In the genomic region with DNA sequence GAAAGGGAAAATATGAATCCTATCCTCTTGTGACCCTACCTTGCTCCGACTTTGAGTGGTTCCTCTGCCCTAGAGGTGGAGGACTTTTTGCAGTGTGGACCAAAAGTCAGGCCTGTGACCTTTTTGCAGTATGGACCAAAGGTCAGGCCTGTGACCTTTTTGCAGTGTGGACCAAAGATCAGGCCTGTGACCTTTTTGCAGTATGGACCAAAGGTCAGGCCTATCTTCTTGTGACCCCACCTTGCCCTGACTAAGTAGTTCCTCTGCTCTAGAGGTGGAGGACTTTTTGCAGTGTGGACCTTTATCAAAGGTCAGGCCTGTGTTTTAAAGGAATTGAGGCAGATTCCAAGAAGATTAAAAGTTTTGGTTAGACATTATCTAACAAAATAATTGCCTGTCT, we compare ENCODE assay signal across 2 cellular contexts.
TF ChIP-seq lines count a peak whose summit lies in the region.

No MANE protein-coding gene starts in this region.

TF ChIP-seq in K562, 482 proteins besides CTCF, POLR2A, EP300 and RAD21:
- TF ChIP-seq NR2C2 (CRISPR knock-in tag; IDR thresholded peaks at IDR 0.05): no peak
- TF ChIP-seq NR2C2 (tag; IDR thresholded peaks at IDR 0.05): peak; percentile 36; the same call in 1 of the 2 replicates
- TF ChIP-seq, protein P1, sequence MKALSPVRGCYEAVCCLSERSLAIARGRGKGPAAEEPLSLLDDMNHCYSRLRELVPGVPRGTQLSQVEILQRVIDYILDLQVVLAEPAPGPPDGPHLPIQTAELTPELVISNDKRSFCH (CRISPR knock-in tag; IDR thresholded peaks at IDR 0.05): no peak
- TF ChIP-seq, protein P1 (tag; IDR thresholded peaks at IDR 0.05): peak; percentile 63; the same call in 1 of the 2 replicates
- TF ChIP-seq NR2C1 (IDR thresholded peaks at IDR 0.05): 0 out of 2 replicates have a peak, but pooled peaks have one; percentile 11
- peak; percentile 43; the same call in 1 of the 2 replicates for TF ChIP-seq NR2C1 (tag; IDR thresholded peaks at IDR 0.05)
- TF ChIP-seq NUFIP1 (IDR thresholded peaks at IDR 0.05; ENCODE audit: partially characterized antibody): no peak
- no peak for TF ChIP-seq STAT5B (CRISPR knock-in tag; IDR thresholded peaks at IDR 0.05)
TF ChIP-seq in K562: peak in this region for 3.

TF ChIP-seq in HepG2, 621 proteins besides CTCF, POLR2A, EP300 and RAD21 (continues in another document):
- TF ChIP-seq, protein P2, sequence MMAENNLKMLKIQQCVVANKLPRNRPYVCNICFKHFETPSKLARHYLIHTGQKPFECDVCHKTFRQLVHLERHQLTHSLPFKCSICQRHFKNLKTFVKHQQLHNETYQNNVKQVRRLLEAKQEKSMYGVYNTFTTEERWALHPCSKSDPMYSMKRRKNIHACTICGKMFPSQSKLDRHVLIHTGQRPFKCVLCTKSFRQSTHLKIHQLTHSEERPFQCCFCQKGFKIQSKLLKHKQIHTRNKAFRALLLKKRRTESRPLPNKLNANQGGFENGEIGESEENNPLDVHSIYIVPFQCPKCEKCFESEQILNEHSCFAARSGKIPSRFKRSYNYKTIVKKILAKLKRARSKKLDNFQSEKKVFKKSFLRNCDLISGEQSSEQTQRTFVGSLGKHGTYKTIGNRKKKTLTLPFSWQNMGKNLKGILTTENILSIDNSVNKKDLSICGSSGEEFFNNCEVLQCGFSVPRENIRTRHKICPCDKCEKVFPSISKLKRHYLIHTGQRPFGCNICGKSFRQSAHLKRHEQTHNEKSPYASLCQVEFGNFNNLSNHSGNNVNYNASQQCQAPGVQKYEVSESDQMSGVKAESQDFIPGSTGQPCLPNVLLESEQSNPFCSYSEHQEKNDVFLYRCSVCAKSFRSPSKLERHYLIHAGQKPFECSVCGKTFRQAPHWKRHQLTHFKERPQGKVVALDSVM (CRISPR knock-in tag; IDR thresholded peaks at IDR 0.05): no peak
- no peak for TF ChIP-seq GLI4 (CRISPR knock-in tag; IDR thresholded peaks at IDR 0.05; ENCODE audit: borderline replicate concordance)
- peak; percentile 87 for TF ChIP-seq NR2F6 (IDR thresholded peaks at IDR 0.05)
- peak; percentile 83 for TF ChIP-seq NR2F6 (CRISPR knock-in tag; IDR thresholded peaks at IDR 0.05)
- TF ChIP-seq HNRNPL (IDR thresholded peaks at IDR 0.05; ENCODE audit: low read depth, low read length): no peak
- TF ChIP-seq NR2F1 (CRISPR knock-in tag; IDR thresholded peaks at IDR 0.05): peak; percentile 63 to 71; a peak in 3 of 4 replicates
- TF ChIP-seq PPARG (CRISPR knock-in tag; conservative IDR thresholded peaks at IDR 0.05): peak; percentile 62; the same call in 1 of the 2 replicates
- peak; percentile 70 for TF ChIP-seq POGZ (CRISPR knock-in tag; IDR thresholded peaks at IDR 0.05)
- TF ChIP-seq ZKSCAN8 (CRISPR knock-in tag; IDR thresholded peaks at IDR 0.05; ENCODE audit: borderline replicate concordance): no peak
- TF ChIP-seq ZNF33B (CRISPR knock-in tag; IDR thresholded peaks at IDR 0.05): no peak
- no peak for TF ChIP-seq TARDBP (CRISPR knock-in tag; IDR thresholded peaks at IDR 0.05)
- TF ChIP-seq, protein P3, sequence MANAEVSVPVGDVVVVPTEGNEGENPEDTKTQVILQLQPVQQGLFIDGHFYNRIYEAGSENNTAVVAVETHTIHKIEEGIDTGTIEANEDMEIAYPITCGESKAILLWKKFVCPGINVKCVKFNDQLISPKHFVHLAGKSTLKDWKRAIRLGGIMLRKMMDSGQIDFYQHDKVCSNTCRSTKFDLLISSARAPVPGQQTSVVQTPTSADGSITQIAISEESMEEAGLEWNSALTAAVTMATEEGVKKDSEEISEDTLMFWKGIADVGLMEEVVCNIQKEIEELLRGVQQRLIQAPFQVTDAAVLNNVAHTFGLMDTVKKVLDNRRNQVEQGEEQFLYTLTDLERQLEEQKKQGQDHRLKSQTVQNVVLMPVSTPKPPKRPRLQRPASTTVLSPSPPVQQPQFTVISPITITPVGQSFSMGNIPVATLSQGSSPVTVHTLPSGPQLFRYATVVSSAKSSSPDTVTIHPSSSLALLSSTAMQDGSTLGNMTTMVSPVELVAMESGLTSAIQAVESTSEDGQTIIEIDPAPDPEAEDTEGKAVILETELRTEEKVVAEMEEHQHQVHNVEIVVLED (CRISPR knock-in tag; IDR thresholded peaks at IDR 0.05; ENCODE audit: borderline replicate concordance): no peak
- peak; percentile 84 for TF ChIP-seq NR2C2 (CRISPR knock-in tag; IDR thresholded peaks at IDR 0.05; ENCODE audit: borderline replicate concordance)
- peak; percentile 65 for TF ChIP-seq NR2F2 (IDR thresholded peaks at IDR 0.05; ENCODE audit: borderline replicate concordance, low read depth)
- no peak for TF ChIP-seq ZFP41 (CRISPR knock-in tag; IDR thresholded peaks at IDR 0.05; ENCODE audit: borderline replicate concordance)
- no peak for TF ChIP-seq ZNF790 (CRISPR knock-in tag; IDR thresholded peaks at IDR 0.05; ENCODE audit: borderline replicate concordance)
- peak; percentile 90 for TF ChIP-seq ESRRA (CRISPR knock-in tag; IDR thresholded peaks at IDR 0.05; ENCODE audit: low read depth)
- TF ChIP-seq, protein P4, sequence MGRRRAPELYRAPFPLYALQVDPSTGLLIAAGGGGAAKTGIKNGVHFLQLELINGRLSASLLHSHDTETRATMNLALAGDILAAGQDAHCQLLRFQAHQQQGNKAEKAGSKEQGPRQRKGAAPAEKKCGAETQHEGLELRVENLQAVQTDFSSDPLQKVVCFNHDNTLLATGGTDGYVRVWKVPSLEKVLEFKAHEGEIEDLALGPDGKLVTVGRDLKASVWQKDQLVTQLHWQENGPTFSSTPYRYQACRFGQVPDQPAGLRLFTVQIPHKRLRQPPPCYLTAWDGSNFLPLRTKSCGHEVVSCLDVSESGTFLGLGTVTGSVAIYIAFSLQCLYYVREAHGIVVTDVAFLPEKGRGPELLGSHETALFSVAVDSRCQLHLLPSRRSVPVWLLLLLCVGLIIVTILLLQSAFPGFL (CRISPR knock-in tag; IDR thresholded peaks at IDR 0.05): no peak
- TF ChIP-seq PHF8 (CRISPR knock-in tag; IDR thresholded peaks at IDR 0.05): no peak
- TF ChIP-seq, protein P5, sequence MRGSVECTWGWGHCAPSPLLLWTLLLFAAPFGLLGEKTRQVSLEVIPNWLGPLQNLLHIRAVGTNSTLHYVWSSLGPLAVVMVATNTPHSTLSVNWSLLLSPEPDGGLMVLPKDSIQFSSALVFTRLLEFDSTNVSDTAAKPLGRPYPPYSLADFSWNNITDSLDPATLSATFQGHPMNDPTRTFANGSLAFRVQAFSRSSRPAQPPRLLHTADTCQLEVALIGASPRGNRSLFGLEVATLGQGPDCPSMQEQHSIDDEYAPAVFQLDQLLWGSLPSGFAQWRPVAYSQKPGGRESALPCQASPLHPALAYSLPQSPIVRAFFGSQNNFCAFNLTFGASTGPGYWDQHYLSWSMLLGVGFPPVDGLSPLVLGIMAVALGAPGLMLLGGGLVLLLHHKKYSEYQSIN (CRISPR knock-in tag; IDR thresholded peaks at IDR 0.05; ENCODE audit: borderline replicate concordance): no peak
- TF ChIP-seq RXRB (CRISPR knock-in tag; IDR thresholded peaks at IDR 0.05; ENCODE audit: borderline replicate concordance): 0 out of 2 replicates have a peak, but pooled peaks have one; percentile 15
- no peak for TF ChIP-seq ZNF317 (CRISPR knock-in tag; IDR thresholded peaks at IDR 0.05)
- TF ChIP-seq, protein P6, sequence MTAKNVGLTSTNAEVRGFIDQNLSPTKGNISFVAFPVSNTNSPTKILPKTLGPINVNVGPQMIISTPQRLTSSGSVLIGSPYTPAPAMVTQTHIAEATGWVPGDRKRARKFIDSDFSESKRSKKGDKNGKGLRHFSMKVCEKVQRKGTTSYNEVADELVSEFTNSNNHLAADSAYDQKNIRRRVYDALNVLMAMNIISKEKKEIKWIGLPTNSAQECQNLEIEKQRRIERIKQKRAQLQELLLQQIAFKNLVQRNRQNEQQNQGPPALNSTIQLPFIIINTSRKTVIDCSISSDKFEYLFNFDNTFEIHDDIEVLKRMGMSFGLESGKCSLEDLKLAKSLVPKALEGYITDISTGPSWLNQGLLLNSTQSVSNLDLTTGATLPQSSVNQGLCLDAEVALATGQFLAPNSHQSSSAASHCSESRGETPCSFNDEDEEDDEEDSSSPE (CRISPR knock-in tag; IDR thresholded peaks at IDR 0.05): no peak
- no peak for TF ChIP-seq ZNF761 (CRISPR knock-in tag; conservative IDR thresholded peaks at IDR 0.05)
- TF ChIP-seq WIZ (CRISPR knock-in tag; IDR thresholded peaks at IDR 0.05): no peak
- TF ChIP-seq ZSCAN31 (CRISPR knock-in tag; IDR thresholded peaks at IDR 0.05; ENCODE audit: low read depth): no peak
- TF ChIP-seq, protein P7, sequence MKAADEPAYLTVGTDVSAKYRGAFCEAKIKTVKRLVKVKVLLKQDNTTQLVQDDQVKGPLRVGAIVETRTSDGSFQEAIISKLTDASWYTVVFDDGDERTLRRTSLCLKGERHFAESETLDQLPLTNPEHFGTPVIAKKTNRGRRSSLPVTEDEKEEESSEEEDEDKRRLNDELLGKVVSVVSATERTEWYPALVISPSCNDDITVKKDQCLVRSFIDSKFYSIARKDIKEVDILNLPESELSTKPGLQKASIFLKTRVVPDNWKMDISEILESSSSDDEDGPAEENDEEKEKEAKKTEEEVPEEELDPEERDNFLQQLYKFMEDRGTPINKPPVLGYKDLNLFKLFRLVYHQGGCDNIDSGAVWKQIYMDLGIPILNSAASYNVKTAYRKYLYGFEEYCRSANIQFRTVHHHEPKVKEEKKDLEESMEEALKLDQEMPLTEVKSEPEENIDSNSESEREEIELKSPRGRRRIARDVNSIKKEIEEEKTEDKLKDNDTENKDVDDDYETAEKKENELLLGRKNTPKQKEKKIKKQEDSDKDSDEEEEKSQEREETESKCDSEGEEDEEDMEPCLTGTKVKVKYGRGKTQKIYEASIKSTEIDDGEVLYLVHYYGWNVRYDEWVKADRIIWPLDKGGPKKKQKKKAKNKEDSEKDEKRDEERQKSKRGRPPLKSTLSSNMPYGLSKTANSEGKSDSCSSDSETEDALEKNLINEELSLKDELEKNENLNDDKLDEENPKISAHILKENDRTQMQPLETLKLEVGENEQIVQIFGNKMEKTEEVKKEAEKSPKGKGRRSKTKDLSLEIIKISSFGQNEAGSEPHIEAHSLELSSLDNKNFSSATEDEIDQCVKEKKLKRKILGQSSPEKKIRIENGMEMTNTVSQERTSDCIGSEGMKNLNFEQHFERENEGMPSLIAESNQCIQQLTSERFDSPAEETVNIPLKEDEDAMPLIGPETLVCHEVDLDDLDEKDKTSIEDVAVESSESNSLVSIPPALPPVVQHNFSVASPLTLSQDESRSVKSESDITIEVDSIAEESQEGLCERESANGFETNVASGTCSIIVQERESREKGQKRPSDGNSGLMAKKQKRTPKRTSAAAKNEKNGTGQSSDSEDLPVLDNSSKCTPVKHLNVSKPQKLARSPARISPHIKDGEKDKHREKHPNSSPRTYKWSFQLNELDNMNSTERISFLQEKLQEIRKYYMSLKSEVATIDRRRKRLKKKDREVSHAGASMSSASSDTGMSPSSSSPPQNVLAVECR (CRISPR knock-in tag; IDR thresholded peaks at IDR 0.05; ENCODE audit: borderline replicate concordance): no peak
- peak; percentile 46; the same call in 1 of the 2 replicates for TF ChIP-seq NCOR1 (IDR thresholded peaks at IDR 0.05; ENCODE audit: borderline replicate concordance, low read length)
- no peak for TF ChIP-seq SATB2 (CRISPR knock-in tag; IDR thresholded peaks at IDR 0.05)
- TF ChIP-seq, protein P8, sequence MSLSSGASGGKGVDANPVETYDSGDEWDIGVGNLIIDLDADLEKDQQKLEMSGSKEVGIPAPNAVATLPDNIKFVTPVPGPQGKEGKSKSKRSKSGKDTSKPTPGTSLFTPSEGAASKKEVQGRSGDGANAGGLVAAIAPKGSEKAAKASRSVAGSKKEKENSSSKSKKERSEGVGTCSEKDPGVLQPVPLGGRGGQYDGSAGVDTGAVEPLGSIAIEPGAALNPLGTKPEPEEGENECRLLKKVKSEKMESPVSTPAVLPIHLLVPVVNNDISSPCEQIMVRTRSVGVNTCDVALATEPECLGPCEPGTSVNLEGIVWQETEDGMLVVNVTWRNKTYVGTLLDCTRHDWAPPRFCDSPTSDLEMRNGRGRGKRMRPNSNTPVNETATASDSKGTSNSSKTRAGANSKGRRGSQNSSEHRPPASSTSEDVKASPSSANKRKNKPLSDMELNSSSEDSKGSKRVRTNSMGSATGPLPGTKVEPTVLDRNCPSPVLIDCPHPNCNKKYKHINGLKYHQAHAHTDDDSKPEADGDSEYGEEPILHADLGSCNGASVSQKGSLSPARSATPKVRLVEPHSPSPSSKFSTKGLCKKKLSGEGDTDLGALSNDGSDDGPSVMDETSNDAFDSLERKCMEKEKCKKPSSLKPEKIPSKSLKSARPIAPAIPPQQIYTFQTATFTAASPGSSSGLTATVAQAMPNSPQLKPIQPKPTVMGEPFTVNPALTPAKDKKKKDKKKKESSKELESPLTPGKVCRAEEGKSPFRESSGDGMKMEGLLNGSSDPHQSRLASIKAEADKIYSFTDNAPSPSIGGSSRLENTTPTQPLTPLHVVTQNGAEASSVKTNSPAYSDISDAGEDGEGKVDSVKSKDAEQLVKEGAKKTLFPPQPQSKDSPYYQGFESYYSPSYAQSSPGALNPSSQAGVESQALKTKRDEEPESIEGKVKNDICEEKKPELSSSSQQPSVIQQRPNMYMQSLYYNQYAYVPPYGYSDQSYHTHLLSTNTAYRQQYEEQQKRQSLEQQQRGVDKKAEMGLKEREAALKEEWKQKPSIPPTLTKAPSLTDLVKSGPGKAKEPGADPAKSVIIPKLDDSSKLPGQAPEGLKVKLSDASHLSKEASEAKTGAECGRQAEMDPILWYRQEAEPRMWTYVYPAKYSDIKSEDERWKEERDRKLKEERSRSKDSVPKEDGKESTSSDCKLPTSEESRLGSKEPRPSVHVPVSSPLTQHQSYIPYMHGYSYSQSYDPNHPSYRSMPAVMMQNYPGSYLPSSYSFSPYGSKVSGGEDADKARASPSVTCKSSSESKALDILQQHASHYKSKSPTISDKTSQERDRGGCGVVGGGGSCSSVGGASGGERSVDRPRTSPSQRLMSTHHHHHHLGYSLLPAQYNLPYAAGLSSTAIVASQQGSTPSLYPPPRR (CRISPR knock-in tag; IDR thresholded peaks at IDR 0.05; ENCODE audit: borderline replicate concordance): no peak
- 0 out of 2 replicates have a peak, but pooled peaks have one; percentile 34 for TF ChIP-seq SALL1 (CRISPR knock-in tag; IDR thresholded peaks at IDR 0.05)
- TF ChIP-seq RARA (CRISPR knock-in tag; IDR thresholded peaks at IDR 0.05): 0 out of 2 replicates have a peak, but pooled peaks have one; percentile 30
- TF ChIP-seq, protein P9, sequence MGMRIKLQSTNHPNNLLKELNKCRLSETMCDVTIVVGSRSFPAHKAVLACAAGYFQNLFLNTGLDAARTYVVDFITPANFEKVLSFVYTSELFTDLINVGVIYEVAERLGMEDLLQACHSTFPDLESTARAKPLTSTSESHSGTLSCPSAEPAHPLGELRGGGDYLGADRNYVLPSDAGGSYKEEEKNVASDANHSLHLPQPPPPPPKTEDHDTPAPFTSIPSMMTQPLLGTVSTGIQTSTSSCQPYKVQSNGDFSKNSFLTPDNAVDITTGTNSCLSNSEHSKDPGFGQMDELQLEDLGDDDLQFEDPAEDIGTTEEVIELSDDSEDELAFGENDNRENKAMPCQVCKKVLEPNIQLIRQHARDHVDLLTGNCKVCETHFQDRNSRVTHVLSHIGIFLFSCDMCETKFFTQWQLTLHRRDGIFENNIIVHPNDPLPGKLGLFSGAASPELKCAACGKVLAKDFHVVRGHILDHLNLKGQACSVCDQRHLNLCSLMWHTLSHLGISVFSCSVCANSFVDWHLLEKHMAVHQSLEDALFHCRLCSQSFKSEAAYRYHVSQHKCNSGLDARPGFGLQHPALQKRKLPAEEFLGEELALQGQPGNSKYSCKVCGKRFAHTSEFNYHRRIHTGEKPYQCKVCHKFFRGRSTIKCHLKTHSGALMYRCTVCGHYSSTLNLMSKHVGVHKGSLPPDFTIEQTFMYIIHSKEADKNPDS (CRISPR knock-in tag; IDR thresholded peaks at IDR 0.05): peak; percentile 77; the same call in 1 of the 2 replicates
- TF ChIP-seq BORCS8-MEF2B (CRISPR knock-in tag; IDR thresholded peaks at IDR 0.05): no peak
- peak; percentile 85 for TF ChIP-seq HNF4A (CRISPR knock-in tag; IDR thresholded peaks at IDR 0.05)
- TF ChIP-seq CENPT (CRISPR knock-in tag; IDR thresholded peaks at IDR 0.05; ENCODE audit: low read depth): no peak
- no peak for TF ChIP-seq GATAD1 (CRISPR knock-in tag; IDR thresholded peaks at IDR 0.05)
- no peak for TF ChIP-seq XBP1 (CRISPR knock-in tag; IDR thresholded peaks at IDR 0.05)
